ENCODE assay signal across 10 cellular contexts in the genomic region with DNA sequence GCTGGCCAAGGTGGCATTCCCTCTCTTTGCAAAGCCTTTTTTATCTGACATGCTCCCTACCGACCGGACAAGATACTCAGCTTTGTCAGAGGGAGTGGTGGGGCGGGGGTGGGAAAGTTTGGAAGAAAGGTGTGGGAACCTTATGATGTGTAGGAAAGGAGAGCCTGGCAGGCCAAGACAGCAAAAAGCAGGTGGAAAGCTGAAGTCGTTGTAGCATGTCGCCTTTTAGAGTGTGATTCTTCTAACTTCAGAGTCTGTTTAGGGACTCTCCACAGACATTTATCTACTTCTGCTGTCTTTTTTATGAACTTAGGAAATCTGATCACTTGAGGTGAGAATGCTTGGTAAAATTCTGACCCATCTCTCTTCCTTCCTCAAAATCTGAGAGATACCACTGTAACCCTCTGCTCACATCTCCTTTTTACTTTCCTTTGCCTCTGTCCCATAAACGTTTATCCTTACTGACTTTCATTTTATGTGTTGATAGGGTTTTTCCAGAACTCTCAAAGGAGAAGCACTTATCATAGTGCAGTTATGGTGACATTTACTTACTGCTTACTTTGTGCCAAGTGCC. TPM values are rescaled to one million over a fixed set of nuclear protein-coding genes. Genes with fewer than 3 reads are reported as not detected.
DNase-seq lines count a peak whose midpoint lies in the region; ATAC-seq and TF ChIP-seq lines count a peak whose summit lies in the region.
"Had no signal": no experiment of that assay in that cellular context is flagged by ENCODE, and none has a peak within 500 bp of the region (broad histone marks: within the 10 kb centered on the region; RNA-seq: fewer than 3 reads in every experiment).

No MANE protein-coding gene starts in this region.

- no peak overlapping the region for H3K4me3 Mint-ChIP-seq in CD8-positive, alpha-beta T cell
- no peak overlapping the region for H3K4me3 Mint-ChIP-seq in endodermal cell

- DNase-seq in CD8-positive, alpha-beta T cell: no peak
- DNase-seq in endodermal cell (peak; percentile 85), T-helper 9 cell (no peak), retina (no peak), head of caudate nucleus (no peak)
- no peak for DNase-seq in activated effector memory CD4-positive, alpha-beta T cell treated with Interleukin-2 at 50 U/mL for 16 hours
- DNase-seq: activated CD4-positive, alpha-beta T cell treated with anti-CD3 and anti-CD28 coated beads for 48 hours had no signal

- peaks cover 27% of the 10 kb centered on the region for H3K4me1 ChIP-seq in CD8-positive, alpha-beta T cell (ENCODE audit: insufficient read depth, low read length)
- peaks cover 13% of the 10 kb centered on the region for H3K4me1 ChIP-seq in endodermal cell (ENCODE audit: control insufficient read depth, insufficient read depth, low read length)

- H3K36me3 Mint-ChIP-seq in CD8-positive, alpha-beta T cell: no peaks in the 10 kb centered on the region
- no peaks in the 10 kb centered on the region for H3K36me3 Mint-ChIP-seq in endodermal cell (ENCODE audit: low read depth)

- no peak overlapping the region for H3K27ac ChIP-seq in CD8-positive, alpha-beta T cell (ENCODE audit: low read depth, low read length)
- no peak overlapping the region for H3K27ac ChIP-seq in endodermal cell (ENCODE audit: low read depth, low read length)
- H3K27ac ChIP-seq: KMS-11 had no signal

- H3K27ac Mint-ChIP-seq in CD8-positive, alpha-beta T cell: peak overlapping the region; percentile 19
- H3K27ac Mint-ChIP-seq in endodermal cell: no peak overlapping the region

- H3K36me3 ChIP-seq in CD8-positive, alpha-beta T cell (ENCODE audit: insufficient read depth, low read length): no peaks in the 10 kb centered on the region
- H3K36me3 ChIP-seq in endodermal cell (ENCODE audit: control insufficient read depth, insufficient read depth, low read length): no peaks in the 10 kb centered on the region

- H3K9ac ChIP-seq in endodermal cell (ENCODE audit: extremely low read depth, low read length, poor library complexity, severe bottlenecking): no peak overlapping the region
- H3K9ac ChIP-seq: KMS-11 had no signal

- H3K9me3 ChIP-seq in CD8-positive, alpha-beta T cell (ENCODE audit: low read length): no peaks in the 10 kb centered on the region
- no peaks in the 10 kb centered on the region for H3K9me3 ChIP-seq in endodermal cell (ENCODE audit: control insufficient read depth, low read length)

- no peak for TF ChIP-seq CTCF in CD8-positive, alpha-beta T cell (IDR thresholded peaks at IDR 0.05)
- no peak for TF ChIP-seq CTCF in endodermal cell (conservative IDR thresholded peaks at IDR 0.05)

- peaks cover 56% of the 10 kb centered on the region for H3K4me1 Mint-ChIP-seq in CD8-positive, alpha-beta T cell (ENCODE audit: low read depth)
- peaks cover 36% of the 10 kb centered on the region for H3K4me1 Mint-ChIP-seq in endodermal cell

- intact Hi-C loops in CD8-positive, alpha-beta T cell (cut with DNase I, micrococcal nuclease): no loop called here
- intact Hi-C loops in head of caudate nucleus (cut with DNase I): no loop called here

- H3K4me3 ChIP-seq in CD8-positive, alpha-beta T cell (ENCODE audit: low read depth, low read length): no peak overlapping the region
- no peak overlapping the region for H3K4me3 ChIP-seq in endodermal cell (ENCODE audit: low read length)

- H3K27me3 ChIP-seq in CD8-positive, alpha-beta T cell (ENCODE audit: insufficient read depth, low read length): no peaks in the 10 kb centered on the region
- H3K27me3 ChIP-seq in endodermal cell (ENCODE audit: control insufficient read depth, insufficient read depth, low read length, poor library complexity, severe bottlenecking): no peaks in the 10 kb centered on the region

- CTCF ChIA-PET in CD8-positive, alpha-beta T cell (lab: Charles Lee): interaction anchor here (1.7 kb wide), 1 partner anchor 21 kb away, joined by 6 read pairs; no protein-coding TSS in a partner anchor

- POLR2A ChIA-PET in CD8-positive, alpha-beta T cell (lab: Charles Lee): interaction anchor here (1.2 to 1.5 kb wide), 2 partner anchors 9 to 21 kb away, joined by 6 read pairs; no protein-coding TSS in a partner anchor

- ATAC-seq in CD8-positive, alpha-beta T cell: no peak
- ATAC-seq in GM21390 (IDR thresholded peaks at IDR 0.05; ENCODE audit: unreplicated experiment) (peak; percentile 35), HG03457 (IDR thresholded peaks at IDR 0.05; ENCODE audit: unreplicated experiment) (peak; percentile 37)

- H3K27me3 Mint-ChIP-seq in CD8-positive, alpha-beta T cell (ENCODE audit: low read depth): no peaks in the 10 kb centered on the region
- no peaks in the 10 kb centered on the region for H3K27me3 Mint-ChIP-seq in endodermal cell (ENCODE audit: insufficient read depth)

- WGBS in endodermal cell (ENCODE audit: insufficient coverage in 1 of 2, insufficient read length in 1 of 2), 2 experiments: 54 to 74% methylated on average over 3 to 6 of the region's 6 CpGs

- no peaks in the 10 kb centered on the region for H3K9me3 Mint-ChIP-seq in CD8-positive, alpha-beta T cell
- H3K9me3 Mint-ChIP-seq in endodermal cell: no peaks in the 10 kb centered on the region

RNA-seq across cellular contexts. Expression of a gene that starts 8.2 kb away (rescaled TPM):
- 10 to 100 TPM; 18.4 to 26.5 TPM for total RNA-seq in CD8-positive, alpha-beta T cell
- total RNA-seq in endodermal cell: 10 to 100 TPM; 75.1 to 91.2 TPM
- 75.2 TPM for polyA plus RNA-seq in endodermal cell (2013, experiment 1 of 2)
- polyA plus RNA-seq in endodermal cell (2013, experiment 2 of 2): 85.9 TPM

RNA-seq across cellular contexts. Expression of a gene that starts 25.2 kb away (rescaled TPM):
- 10 to 100 TPM; 21.6 to 23.1 TPM for total RNA-seq in CD8-positive, alpha-beta T cell
- 10 to 100 TPM; 36.0 to 37.8 TPM for total RNA-seq in endodermal cell
- 26.7 TPM for polyA plus RNA-seq in endodermal cell (2013, experiment 1 of 2)
- 28.2 TPM for polyA plus RNA-seq in endodermal cell (2013, experiment 2 of 2)

RNA-seq across cellular contexts. Expression of a gene that starts 47.2 kb away (rescaled TPM):
- 1 to 10 TPM in 1 of 2 experiments, under 1 TPM in 1; 0.38 to 1.3 TPM for total RNA-seq in CD8-positive, alpha-beta T cell
- total RNA-seq in endodermal cell: not detected
- not detected for polyA plus RNA-seq in endodermal cell (2013, experiment 1 of 2)
- not detected for polyA plus RNA-seq in endodermal cell (2013, experiment 2 of 2)
